In the genomic region with DNA sequence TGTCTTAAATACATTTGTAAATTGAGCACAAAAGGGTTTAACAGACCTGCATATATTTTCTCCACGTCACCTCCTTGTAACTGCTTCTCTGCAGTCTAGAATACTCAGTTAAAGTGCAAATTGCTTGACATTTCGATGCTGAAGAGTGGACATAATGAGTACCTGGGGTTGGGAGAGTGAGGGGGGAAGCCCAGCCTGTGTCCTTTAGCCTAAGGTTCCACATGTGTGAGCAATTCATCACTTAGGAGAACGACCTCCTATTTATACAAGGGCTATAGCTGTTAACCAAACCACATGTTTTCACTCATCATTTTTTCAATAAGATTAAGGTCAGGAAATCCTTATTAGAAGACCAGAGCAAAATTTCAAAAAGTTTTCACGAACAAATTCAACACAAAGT, we compare ENCODE assay signal across 2 cellular contexts.
TF ChIP-seq lines count a peak whose summit lies in the region.

No MANE protein-coding gene starts in this region.

TF ChIP-seq in SK-N-SH, 30 proteins besides CTCF, POLR2A, EP300 and RAD21 (continued from another document):
- TF ChIP-seq, protein P1, sequence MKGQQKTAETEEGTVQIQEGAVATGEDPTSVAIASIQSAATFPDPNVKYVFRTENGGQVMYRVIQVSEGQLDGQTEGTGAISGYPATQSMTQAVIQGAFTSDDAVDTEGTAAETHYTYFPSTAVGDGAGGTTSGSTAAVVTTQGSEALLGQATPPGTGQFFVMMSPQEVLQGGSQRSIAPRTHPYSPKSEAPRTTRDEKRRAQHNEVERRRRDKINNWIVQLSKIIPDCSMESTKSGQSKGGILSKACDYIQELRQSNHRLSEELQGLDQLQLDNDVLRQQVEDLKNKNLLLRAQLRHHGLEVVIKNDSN (IDR thresholded peaks at IDR 0.05; ENCODE audit: borderline replicate concordance, low read depth), result no peak
- TF ChIP-seq FOXM1 (IDR thresholded peaks at IDR 0.05; ENCODE audit: low read depth) (no peak), GABPA (IDR thresholded peaks at IDR 0.05; ENCODE audit: low read depth) (no peak), NFIC (IDR thresholded peaks at IDR 0.05; ENCODE audit: borderline replicate concordance) (no peak), TCF12 (IDR thresholded peaks at IDR 0.05) (no peak), EZH2phosphoT487 (IDR thresholded peaks at IDR 0.05; ENCODE audit: borderline replicate concordance, low read depth) (no peak), TEAD4 (IDR thresholded peaks at IDR 0.05; ENCODE audit: borderline replicate concordance, insufficient read depth) (no peak), SMC3 (IDR thresholded peaks at IDR 0.05; ENCODE audit: low read depth, low read length) (no peak), RXRA (IDR thresholded peaks at IDR 0.05; ENCODE audit: borderline replicate concordance, low read depth) (no peak), POLR2AphosphoS5 (IDR thresholded peaks at IDR 0.05; ENCODE audit: low read depth, low read length) (no peak)
- TF ChIP-seq, protein P2, sequence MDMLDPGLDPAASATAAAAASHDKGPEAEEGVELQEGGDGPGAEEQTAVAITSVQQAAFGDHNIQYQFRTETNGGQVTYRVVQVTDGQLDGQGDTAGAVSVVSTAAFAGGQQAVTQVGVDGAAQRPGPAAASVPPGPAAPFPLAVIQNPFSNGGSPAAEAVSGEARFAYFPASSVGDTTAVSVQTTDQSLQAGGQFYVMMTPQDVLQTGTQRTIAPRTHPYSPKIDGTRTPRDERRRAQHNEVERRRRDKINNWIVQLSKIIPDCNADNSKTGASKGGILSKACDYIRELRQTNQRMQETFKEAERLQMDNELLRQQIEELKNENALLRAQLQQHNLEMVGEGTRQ (IDR thresholded peaks at IDR 0.05; ENCODE audit: borderline replicate concordance, low read depth, low read length), result no peak
- TF ChIP-seq, protein P3, sequence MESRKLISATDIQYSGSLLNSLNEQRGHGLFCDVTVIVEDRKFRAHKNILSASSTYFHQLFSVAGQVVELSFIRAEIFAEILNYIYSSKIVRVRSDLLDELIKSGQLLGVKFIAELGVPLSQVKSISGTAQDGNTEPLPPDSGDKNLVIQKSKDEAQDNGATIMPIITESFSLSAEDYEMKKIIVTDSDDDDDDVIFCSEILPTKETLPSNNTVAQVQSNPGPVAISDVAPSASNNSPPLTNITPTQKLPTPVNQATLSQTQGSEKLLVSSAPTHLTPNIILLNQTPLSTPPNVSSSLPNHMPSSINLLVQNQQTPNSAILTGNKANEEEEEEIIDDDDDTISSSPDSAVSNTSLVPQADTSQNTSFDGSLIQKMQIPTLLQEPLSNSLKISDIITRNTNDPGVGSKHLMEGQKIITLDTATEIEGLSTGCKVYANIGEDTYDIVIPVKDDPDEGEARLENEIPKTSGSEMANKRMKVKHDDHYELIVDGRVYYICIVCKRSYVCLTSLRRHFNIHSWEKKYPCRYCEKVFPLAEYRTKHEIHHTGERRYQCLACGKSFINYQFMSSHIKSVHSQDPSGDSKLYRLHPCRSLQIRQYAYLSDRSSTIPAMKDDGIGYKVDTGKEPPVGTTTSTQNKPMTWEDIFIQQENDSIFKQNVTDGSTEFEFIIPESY (IDR thresholded peaks at IDR 0.05; ENCODE audit: borderline replicate concordance, low read depth), result no peak
- TF ChIP-seq, protein P4, sequence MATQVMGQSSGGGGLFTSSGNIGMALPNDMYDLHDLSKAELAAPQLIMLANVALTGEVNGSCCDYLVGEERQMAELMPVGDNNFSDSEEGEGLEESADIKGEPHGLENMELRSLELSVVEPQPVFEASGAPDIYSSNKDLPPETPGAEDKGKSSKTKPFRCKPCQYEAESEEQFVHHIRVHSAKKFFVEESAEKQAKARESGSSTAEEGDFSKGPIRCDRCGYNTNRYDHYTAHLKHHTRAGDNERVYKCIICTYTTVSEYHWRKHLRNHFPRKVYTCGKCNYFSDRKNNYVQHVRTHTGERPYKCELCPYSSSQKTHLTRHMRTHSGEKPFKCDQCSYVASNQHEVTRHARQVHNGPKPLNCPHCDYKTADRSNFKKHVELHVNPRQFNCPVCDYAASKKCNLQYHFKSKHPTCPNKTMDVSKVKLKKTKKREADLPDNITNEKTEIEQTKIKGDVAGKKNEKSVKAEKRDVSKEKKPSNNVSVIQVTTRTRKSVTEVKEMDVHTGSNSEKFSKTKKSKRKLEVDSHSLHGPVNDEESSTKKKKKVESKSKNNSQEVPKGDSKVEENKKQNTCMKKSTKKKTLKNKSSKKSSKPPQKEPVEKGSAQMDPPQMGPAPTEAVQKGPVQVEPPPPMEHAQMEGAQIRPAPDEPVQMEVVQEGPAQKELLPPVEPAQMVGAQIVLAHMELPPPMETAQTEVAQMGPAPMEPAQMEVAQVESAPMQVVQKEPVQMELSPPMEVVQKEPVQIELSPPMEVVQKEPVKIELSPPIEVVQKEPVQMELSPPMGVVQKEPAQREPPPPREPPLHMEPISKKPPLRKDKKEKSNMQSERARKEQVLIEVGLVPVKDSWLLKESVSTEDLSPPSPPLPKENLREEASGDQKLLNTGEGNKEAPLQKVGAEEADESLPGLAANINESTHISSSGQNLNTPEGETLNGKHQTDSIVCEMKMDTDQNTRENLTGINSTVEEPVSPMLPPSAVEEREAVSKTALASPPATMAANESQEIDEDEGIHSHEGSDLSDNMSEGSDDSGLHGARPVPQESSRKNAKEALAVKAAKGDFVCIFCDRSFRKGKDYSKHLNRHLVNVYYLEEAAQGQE (IDR thresholded peaks at IDR 0.05; ENCODE audit: low read depth, low read length), result no peak

TF ChIP-seq in SK-N-SH treated with all-trans-retinoic acid at 6 μM for 48 hours, 23 proteins besides CTCF, POLR2A, EP300 and RAD21 (continued from another document):
- TF ChIP-seq, protein P5, sequence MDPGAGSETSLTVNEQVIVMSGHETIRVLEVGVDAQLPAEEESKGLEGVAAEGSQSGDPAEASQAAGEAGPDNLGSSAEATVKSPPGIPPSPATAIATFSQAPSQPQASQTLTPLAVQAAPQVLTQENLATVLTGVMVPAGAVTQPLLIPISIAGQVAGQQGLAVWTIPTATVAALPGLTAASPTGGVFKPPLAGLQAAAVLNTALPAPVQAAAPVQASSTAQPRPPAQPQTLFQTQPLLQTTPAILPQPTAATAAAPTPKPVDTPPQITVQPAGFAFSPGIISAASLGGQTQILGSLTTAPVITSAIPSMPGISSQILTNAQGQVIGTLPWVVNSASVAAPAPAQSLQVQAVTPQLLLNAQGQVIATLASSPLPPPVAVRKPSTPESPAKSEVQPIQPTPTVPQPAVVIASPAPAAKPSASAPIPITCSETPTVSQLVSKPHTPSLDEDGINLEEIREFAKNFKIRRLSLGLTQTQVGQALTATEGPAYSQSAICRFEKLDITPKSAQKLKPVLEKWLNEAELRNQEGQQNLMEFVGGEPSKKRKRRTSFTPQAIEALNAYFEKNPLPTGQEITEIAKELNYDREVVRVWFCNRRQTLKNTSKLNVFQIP (CRISPR knock-in tag; IDR thresholded peaks at IDR 0.05; ENCODE audit: borderline replicate concordance, low read depth), result no peak
- TF ChIP-seq BACH2 (CRISPR knock-in tag; IDR thresholded peaks at IDR 0.05; ENCODE audit: borderline replicate concordance) (no peak), PPARA (CRISPR knock-in tag; IDR thresholded peaks at IDR 0.05; ENCODE audit: borderline replicate concordance) (no peak)
